Comparison of ENCODE assay signal across 1 cellular context in the genomic region with DNA sequence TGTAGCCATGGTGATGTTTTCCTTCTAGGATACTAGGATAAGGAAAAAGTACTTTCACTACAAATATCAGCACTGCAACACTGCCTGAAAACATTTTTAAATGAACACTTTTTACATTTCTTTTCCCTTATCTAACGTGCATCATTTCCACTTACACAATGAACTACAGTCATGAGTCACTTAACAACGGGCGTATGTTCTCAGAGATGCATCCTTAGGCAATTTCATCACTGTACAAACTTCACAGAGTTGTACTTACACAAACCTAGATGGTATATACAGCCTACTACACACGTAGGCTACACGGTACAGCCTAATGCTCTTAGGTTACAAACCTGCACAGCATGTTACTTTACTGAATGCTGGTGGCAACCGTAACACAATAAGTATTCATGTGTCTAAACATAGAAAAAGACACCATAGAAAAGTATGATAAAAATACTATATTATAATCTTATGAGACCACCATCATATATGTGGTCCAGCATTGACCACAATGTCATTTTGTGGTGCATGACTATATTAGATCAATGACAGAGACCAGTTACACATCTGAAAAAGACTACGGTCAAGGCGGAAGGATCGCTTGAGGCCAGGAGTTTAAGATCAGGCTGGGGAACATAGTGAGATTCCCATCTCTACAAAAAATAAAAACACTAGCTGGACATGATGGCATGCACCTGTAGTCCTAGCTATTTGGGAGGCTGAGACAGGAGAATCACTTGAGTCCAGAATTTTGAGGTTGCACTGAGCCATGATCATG.
A peak's percentile ranks its signal among the peaks of the same experiment; 100 is the strongest.
TF ChIP-seq lines count a peak whose summit lies in the region.

No MANE protein-coding gene starts in this region.

TF ChIP-seq in A549, 52 proteins besides CTCF, POLR2A, EP300 and RAD21 (continued from another document):
- TF ChIP-seq, protein P1, sequence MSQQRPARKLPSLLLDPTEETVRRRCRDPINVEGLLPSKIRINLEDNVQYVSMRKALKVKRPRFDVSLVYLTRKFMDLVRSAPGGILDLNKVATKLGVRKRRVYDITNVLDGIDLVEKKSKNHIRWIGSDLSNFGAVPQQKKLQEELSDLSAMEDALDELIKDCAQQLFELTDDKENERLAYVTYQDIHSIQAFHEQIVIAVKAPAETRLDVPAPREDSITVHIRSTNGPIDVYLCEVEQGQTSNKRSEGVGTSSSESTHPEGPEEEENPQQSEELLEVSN (IDR thresholded peaks at IDR 0.05; ENCODE audit: borderline replicate concordance, low read depth) = no peak
- TF ChIP-seq, protein P2, sequence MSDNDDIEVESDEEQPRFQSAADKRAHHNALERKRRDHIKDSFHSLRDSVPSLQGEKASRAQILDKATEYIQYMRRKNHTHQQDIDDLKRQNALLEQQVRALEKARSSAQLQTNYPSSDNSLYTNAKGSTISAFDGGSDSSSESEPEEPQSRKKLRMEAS (IDR thresholded peaks at IDR 0.05) = no peak
- peak; percentile 24 to 43; a peak in 2 of 4 replicates for TF ChIP-seq CEBPB (IDR thresholded peaks at IDR 0.05)
- no peak for TF ChIP-seq TFCP2L1 (CRISPR knock-in tag; IDR thresholded peaks at IDR 0.05)
- TF ChIP-seq ZC3H11A (IDR thresholded peaks at IDR 0.05) = no peak
- TF ChIP-seq CHD2 (IDR thresholded peaks at IDR 0.05; ENCODE audit: low read length, partially characterized antibody) = no peak
- TF ChIP-seq FOSB (CRISPR knock-in tag; IDR thresholded peaks at IDR 0.05) = no peak
- TF ChIP-seq KDM5A (IDR thresholded peaks at IDR 0.05) = no peak
- 0 out of 2 replicates have a peak, but pooled peaks have one; percentile 29 for TF ChIP-seq JUNB (IDR thresholded peaks at IDR 0.05)
- TF ChIP-seq, protein P3, sequence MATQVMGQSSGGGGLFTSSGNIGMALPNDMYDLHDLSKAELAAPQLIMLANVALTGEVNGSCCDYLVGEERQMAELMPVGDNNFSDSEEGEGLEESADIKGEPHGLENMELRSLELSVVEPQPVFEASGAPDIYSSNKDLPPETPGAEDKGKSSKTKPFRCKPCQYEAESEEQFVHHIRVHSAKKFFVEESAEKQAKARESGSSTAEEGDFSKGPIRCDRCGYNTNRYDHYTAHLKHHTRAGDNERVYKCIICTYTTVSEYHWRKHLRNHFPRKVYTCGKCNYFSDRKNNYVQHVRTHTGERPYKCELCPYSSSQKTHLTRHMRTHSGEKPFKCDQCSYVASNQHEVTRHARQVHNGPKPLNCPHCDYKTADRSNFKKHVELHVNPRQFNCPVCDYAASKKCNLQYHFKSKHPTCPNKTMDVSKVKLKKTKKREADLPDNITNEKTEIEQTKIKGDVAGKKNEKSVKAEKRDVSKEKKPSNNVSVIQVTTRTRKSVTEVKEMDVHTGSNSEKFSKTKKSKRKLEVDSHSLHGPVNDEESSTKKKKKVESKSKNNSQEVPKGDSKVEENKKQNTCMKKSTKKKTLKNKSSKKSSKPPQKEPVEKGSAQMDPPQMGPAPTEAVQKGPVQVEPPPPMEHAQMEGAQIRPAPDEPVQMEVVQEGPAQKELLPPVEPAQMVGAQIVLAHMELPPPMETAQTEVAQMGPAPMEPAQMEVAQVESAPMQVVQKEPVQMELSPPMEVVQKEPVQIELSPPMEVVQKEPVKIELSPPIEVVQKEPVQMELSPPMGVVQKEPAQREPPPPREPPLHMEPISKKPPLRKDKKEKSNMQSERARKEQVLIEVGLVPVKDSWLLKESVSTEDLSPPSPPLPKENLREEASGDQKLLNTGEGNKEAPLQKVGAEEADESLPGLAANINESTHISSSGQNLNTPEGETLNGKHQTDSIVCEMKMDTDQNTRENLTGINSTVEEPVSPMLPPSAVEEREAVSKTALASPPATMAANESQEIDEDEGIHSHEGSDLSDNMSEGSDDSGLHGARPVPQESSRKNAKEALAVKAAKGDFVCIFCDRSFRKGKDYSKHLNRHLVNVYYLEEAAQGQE (IDR thresholded peaks at IDR 0.05) = no peak
- no peak for TF ChIP-seq FOSL2 (IDR thresholded peaks at IDR 0.05)
- TF ChIP-seq FOSL2 (CRISPR knock-in tag; IDR thresholded peaks at IDR 0.05) = peak; percentile 83
- no peak for TF ChIP-seq POLR2AphosphoS2 (conservative IDR thresholded peaks at IDR 0.05; ENCODE audit: low read length)
- TF ChIP-seq PHF8 (IDR thresholded peaks at IDR 0.05; ENCODE audit: borderline replicate concordance, low read depth) = no peak
- TF ChIP-seq GATA3 (IDR thresholded peaks at IDR 0.05; ENCODE audit: borderline replicate concordance) = peak; percentile 49; the same call in 1 of the 2 replicates
- TF ChIP-seq HOXB5 (CRISPR knock-in tag; IDR thresholded peaks at IDR 0.05) = no peak
- no peak for TF ChIP-seq ESRRA (IDR thresholded peaks at IDR 0.05; ENCODE audit: borderline replicate concordance, low read length)
